In genomic region chr9:7095054-7095453, GRCh38 we compare ENCODE assay signal across 19 cellular contexts.
A peak's percentile ranks its signal among the peaks of the same experiment; 100 is the strongest.
DNase-seq lines count a peak whose midpoint lies in the region; ATAC-seq lines count a peak whose summit lies in the region.
"Had no signal": no experiment of that assay in that cellular context is flagged by ENCODE, and none has a peak within 500 bp of the region (broad histone marks: within the 10 kb centered on the region; RNA-seq: fewer than 3 reads in every experiment).

No MANE protein-coding gene starts in this region.

- H3K4me3 ChIP-seq in Karpas-422 (ENCODE audit: low read length) = no peak overlapping the region
- H3K4me3 ChIP-seq: right atrium auricular region had no signal

- DNase-seq in NOMO-1 (lab: John Stamatoyannopoulos, UW; ENCODE audit: unreplicated experiment in 2 of 2) (peak; percentile 0 to 23), NOMO-1 treated with dmso at 0.1 percent for 144 hours (lab: John Stamatoyannopoulos, UW; ENCODE audit: unreplicated experiment) (no peak), Karpas-422 (no peak)
- no peak for DNase-seq in natural killer cell treated with Interleukin-12 subunit alpha and Interleukin-12 subunit beta and Interleukin-15 and Interleukin-18, amount 100 ng/mL, for 72 hours (ENCODE audit: low spot score)
- DNase-seq: 8988T; activated CD4-positive, CD25-positive, alpha-beta regulatory T cell; activated naive CD4-positive, alpha-beta T cell treated with anti-CD3 and anti-CD28 coated beads, Interleukin-2, amount 10 ng/mL, durations not matched to agents 7 days and 5 days; CD4-positive, CD25-positive, alpha-beta regulatory T cell; DND-41; mesenchymal stem cell; NCI-H345 had no signal

- no peaks in the 10 kb centered on the region for H3K79me2 ChIP-seq in Karpas-422 (ENCODE audit: low read length)

- H4K20me1 ChIP-seq in Karpas-422 (ENCODE audit: insufficient read depth, low read depth, low read length) = no peaks in the 10 kb centered on the region

- no peaks in the 10 kb centered on the region for H3K27me3 ChIP-seq in Karpas-422 (ENCODE audit: low read length)
- H3K27me3 ChIP-seq: right atrium auricular region had no signal

- no peak overlapping the region for H2AFZ ChIP-seq in Karpas-422 (ENCODE audit: low read length)

- peaks cover 62% of the 10 kb centered on the region for H3K36me3 Mint-ChIP-seq in stimulated activated memory B cell treated with anti-CD40 and anti-IgM and Interleukin-4, amounts not matched to agents 10 μg/mL and 1 μg/mL and 100 μg/mL, for 72 hours
- H3K36me3 Mint-ChIP-seq in natural killer cell treated with Interleukin-12 subunit alpha and Interleukin-12 subunit beta and Interleukin-15 and Interleukin-18, amount 100 ng/mL, for 72 hours = peaks cover 5% of the 10 kb centered on the region

- H3K27me3 Mint-ChIP-seq in stimulated activated memory B cell treated with anti-CD40 and anti-IgM and Interleukin-4, amounts not matched to agents 10 μg/mL and 1 μg/mL and 100 μg/mL, for 72 hours = no peaks in the 10 kb centered on the region
- no peaks in the 10 kb centered on the region for H3K27me3 Mint-ChIP-seq in natural killer cell treated with Interleukin-12 subunit alpha and Interleukin-12 subunit beta and Interleukin-15 and Interleukin-18, amount 100 ng/mL, for 72 hours
- H3K27me3 Mint-ChIP-seq: activated naive CD4-positive, alpha-beta T cell treated with anti-CD3 and anti-CD28 coated beads, Interleukin-2, amount 10 ng/mL, durations not matched to agents 7 days and 5 days; brain; CD4-positive, CD25-positive, alpha-beta regulatory T cell; dendritic cell treated with granulocyte-macrophage colony-stimulating factor and Interleukin-4, amounts not matched to agents 40 ng/mL and 50 ng/mL, for 4 days had no signal

- H3K4me2 ChIP-seq in Karpas-422 (ENCODE audit: low read depth, low read length, poor library complexity, severe bottlenecking) = no peak overlapping the region

- H3K4me3 Mint-ChIP-seq in stimulated activated memory B cell treated with anti-CD40 and anti-IgM and Interleukin-4, amounts not matched to agents 10 μg/mL and 1 μg/mL and 100 μg/mL, for 72 hours = no peak overlapping the region
- no peak overlapping the region for H3K4me3 Mint-ChIP-seq in natural killer cell treated with Interleukin-12 subunit alpha and Interleukin-12 subunit beta and Interleukin-15 and Interleukin-18, amount 100 ng/mL, for 72 hours
- H3K4me3 Mint-ChIP-seq: activated naive CD4-positive, alpha-beta T cell treated with anti-CD3 and anti-CD28 coated beads, Interleukin-2, amount 10 ng/mL, durations not matched to agents 7 days and 5 days; brain; CD4-positive, CD25-positive, alpha-beta regulatory T cell; dendritic cell treated with granulocyte-macrophage colony-stimulating factor and Interleukin-4, amounts not matched to agents 40 ng/mL and 50 ng/mL, for 4 days had no signal

- H3K9me3 ChIP-seq in Karpas-422 (ENCODE audit: low read length) = no peaks in the 10 kb centered on the region
- H3K9me3 ChIP-seq: right atrium auricular region had no signal

- H3K27ac ChIP-seq in Karpas-422 (ENCODE audit: low read length) = no peak overlapping the region
- H3K27ac ChIP-seq: right atrium auricular region had no signal

- H3K4me1 Mint-ChIP-seq in stimulated activated memory B cell treated with anti-CD40 and anti-IgM and Interleukin-4, amounts not matched to agents 10 μg/mL and 1 μg/mL and 100 μg/mL, for 72 hours = peaks cover 18% of the 10 kb centered on the region
- H3K4me1 Mint-ChIP-seq in natural killer cell treated with Interleukin-12 subunit alpha and Interleukin-12 subunit beta and Interleukin-15 and Interleukin-18, amount 100 ng/mL, for 72 hours (ENCODE audit: low read depth in 2 of 2) = no peaks in the 10 kb centered on the region

- H3K36me3 ChIP-seq in Karpas-422 (ENCODE audit: insufficient read depth, low read length) = no peaks in the 10 kb centered on the region
- H3K36me3 ChIP-seq: right atrium auricular region had no signal

- no peak overlapping the region for H3K9ac ChIP-seq in Karpas-422 (ENCODE audit: low read length)

- H3K27ac Mint-ChIP-seq in stimulated activated memory B cell treated with anti-CD40 and anti-IgM and Interleukin-4, amounts not matched to agents 10 μg/mL and 1 μg/mL and 100 μg/mL, for 72 hours = no peak overlapping the region
- H3K27ac Mint-ChIP-seq in natural killer cell treated with Interleukin-12 subunit alpha and Interleukin-12 subunit beta and Interleukin-15 and Interleukin-18, amount 100 ng/mL, for 72 hours = no peak overlapping the region
- H3K27ac Mint-ChIP-seq: activated naive CD4-positive, alpha-beta T cell treated with anti-CD3 and anti-CD28 coated beads, Interleukin-2, amount 10 ng/mL, durations not matched to agents 7 days and 5 days had no signal

- ATAC-seq in GM21825 (IDR thresholded peaks at IDR 0.05; ENCODE audit: unreplicated experiment) = peak; percentile 67
- peak; percentile 70 for ATAC-seq in HG03520 (IDR thresholded peaks at IDR 0.05; ENCODE audit: unreplicated experiment)
- ATAC-seq in stimulated activated memory B cell treated with anti-CD40 and anti-IgM and Interleukin-4, amounts not matched to agents 10 μg/mL and 1 μg/mL and 100 μg/mL, for 72 hours = peak; percentile 79
- no peak for ATAC-seq in HG02642 (IDR thresholded peaks at IDR 0.05; ENCODE audit: poor library complexity, unreplicated experiment)
- ATAC-seq in natural killer cell treated with Interleukin-12 subunit alpha and Interleukin-12 subunit beta and Interleukin-15 and Interleukin-18, amount 100 ng/mL, for 72 hours = no peak
- ATAC-seq: Panc1 had no signal

- H3K9me2 ChIP-seq in Karpas-422 (replicated peaks; ENCODE audit: insufficient read depth, low read length) = no peaks in the 10 kb centered on the region

- H3K4me1 ChIP-seq in Karpas-422 (ENCODE audit: low read length) = no peaks in the 10 kb centered on the region; the same call in 1 of the 2 replicates

- H3K9me3 Mint-ChIP-seq in stimulated activated memory B cell treated with anti-CD40 and anti-IgM and Interleukin-4, amounts not matched to agents 10 μg/mL and 1 μg/mL and 100 μg/mL, for 72 hours = peaks cover 4% of the 10 kb centered on the region
- H3K9me3 Mint-ChIP-seq in natural killer cell treated with Interleukin-12 subunit alpha and Interleukin-12 subunit beta and Interleukin-15 and Interleukin-18, amount 100 ng/mL, for 72 hours = no peaks in the 10 kb centered on the region

Comparison
In these comparisons a context has a peak if more than half of its experiments do, and no peak if none do; other contexts are left out.
1. DNase-seq: peak in NOMO-1 (2 of 2); none in NOMO-1 treated with dmso at 0.1 percent for 144 hours (single experiment), Karpas-422 (single experiment) and natural killer cell treated with Interleukin-12 subunit alpha and Interleukin-12 subunit beta and Interleukin-15 and Interleukin-18, amount 100 ng/mL, for 72 hours (single experiment).
2. ATAC-seq: peak in GM21825 (single experiment), HG03520 (single experiment) and stimulated activated memory B cell treated with anti-CD40 and anti-IgM and Interleukin-4, amounts not matched to agents 10 μg/mL and 1 μg/mL and 100 μg/mL, for 72 hours (single experiment); none in HG02642 (single experiment) and natural killer cell treated with Interleukin-12 subunit alpha and Interleukin-12 subunit beta and Interleukin-15 and Interleukin-18, amount 100 ng/mL, for 72 hours (0 of 2).